Comparison of ENCODE assay signal across 1 cellular context in the genomic region with DNA sequence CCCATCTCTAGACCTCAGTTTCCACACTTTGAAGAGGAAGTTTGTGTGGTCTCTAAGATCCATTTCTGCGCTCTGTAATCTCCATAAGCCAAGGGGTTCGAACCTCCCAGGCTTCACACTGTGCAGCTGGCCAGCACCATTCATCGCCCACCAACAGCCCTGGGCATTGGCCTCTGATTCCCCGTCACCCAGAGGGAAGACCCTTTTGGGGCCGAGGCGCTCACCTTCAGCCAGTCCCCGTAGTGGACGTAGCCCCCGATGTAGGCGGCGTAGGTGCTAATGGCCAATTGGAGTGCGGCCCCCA.
TF ChIP-seq lines count a peak whose summit lies in the region.

No MANE protein-coding gene starts in this region.

TF ChIP-seq in HepG2, 621 proteins besides CTCF, POLR2A, EP300 and RAD21 (continues in another document):
- peak; percentile 87 for TF ChIP-seq HNRNPLL (IDR thresholded peaks at IDR 0.05; ENCODE audit: low read depth, low read length, poor library complexity, severe bottlenecking)
- 0 out of 2 replicates have a peak, but pooled peaks have one; percentile 13 for TF ChIP-seq DR1 (CRISPR knock-in tag; IDR thresholded peaks at IDR 0.05)
- peak; percentile 22 for TF ChIP-seq SAFB2 (CRISPR knock-in tag; IDR thresholded peaks at IDR 0.05; ENCODE audit: borderline replicate concordance, low read depth)
- no peak for TF ChIP-seq FOXA1 (IDR thresholded peaks at IDR 0.05)
- 0 out of 2 replicates have a peak, but pooled peaks have one; percentile 5 for TF ChIP-seq FOXA1 (CRISPR knock-in tag; IDR thresholded peaks at IDR 0.05)
- TF ChIP-seq HOXA7 (CRISPR knock-in tag; IDR thresholded peaks at IDR 0.05) = no peak
- TF ChIP-seq ZNF431 (CRISPR knock-in tag; IDR thresholded peaks at IDR 0.05; ENCODE audit: borderline replicate concordance, low read depth) = 0 out of 2 replicates have a peak, but pooled peaks have one; percentile 33
- 0 out of 2 replicates have a peak, but pooled peaks have one; percentile 31 for TF ChIP-seq ZNF563 (CRISPR knock-in tag; IDR thresholded peaks at IDR 0.05)
- TF ChIP-seq ZNF567 (CRISPR knock-in tag; IDR thresholded peaks at IDR 0.05; ENCODE audit: borderline replicate concordance) = no peak
- TF ChIP-seq, protein P1, sequence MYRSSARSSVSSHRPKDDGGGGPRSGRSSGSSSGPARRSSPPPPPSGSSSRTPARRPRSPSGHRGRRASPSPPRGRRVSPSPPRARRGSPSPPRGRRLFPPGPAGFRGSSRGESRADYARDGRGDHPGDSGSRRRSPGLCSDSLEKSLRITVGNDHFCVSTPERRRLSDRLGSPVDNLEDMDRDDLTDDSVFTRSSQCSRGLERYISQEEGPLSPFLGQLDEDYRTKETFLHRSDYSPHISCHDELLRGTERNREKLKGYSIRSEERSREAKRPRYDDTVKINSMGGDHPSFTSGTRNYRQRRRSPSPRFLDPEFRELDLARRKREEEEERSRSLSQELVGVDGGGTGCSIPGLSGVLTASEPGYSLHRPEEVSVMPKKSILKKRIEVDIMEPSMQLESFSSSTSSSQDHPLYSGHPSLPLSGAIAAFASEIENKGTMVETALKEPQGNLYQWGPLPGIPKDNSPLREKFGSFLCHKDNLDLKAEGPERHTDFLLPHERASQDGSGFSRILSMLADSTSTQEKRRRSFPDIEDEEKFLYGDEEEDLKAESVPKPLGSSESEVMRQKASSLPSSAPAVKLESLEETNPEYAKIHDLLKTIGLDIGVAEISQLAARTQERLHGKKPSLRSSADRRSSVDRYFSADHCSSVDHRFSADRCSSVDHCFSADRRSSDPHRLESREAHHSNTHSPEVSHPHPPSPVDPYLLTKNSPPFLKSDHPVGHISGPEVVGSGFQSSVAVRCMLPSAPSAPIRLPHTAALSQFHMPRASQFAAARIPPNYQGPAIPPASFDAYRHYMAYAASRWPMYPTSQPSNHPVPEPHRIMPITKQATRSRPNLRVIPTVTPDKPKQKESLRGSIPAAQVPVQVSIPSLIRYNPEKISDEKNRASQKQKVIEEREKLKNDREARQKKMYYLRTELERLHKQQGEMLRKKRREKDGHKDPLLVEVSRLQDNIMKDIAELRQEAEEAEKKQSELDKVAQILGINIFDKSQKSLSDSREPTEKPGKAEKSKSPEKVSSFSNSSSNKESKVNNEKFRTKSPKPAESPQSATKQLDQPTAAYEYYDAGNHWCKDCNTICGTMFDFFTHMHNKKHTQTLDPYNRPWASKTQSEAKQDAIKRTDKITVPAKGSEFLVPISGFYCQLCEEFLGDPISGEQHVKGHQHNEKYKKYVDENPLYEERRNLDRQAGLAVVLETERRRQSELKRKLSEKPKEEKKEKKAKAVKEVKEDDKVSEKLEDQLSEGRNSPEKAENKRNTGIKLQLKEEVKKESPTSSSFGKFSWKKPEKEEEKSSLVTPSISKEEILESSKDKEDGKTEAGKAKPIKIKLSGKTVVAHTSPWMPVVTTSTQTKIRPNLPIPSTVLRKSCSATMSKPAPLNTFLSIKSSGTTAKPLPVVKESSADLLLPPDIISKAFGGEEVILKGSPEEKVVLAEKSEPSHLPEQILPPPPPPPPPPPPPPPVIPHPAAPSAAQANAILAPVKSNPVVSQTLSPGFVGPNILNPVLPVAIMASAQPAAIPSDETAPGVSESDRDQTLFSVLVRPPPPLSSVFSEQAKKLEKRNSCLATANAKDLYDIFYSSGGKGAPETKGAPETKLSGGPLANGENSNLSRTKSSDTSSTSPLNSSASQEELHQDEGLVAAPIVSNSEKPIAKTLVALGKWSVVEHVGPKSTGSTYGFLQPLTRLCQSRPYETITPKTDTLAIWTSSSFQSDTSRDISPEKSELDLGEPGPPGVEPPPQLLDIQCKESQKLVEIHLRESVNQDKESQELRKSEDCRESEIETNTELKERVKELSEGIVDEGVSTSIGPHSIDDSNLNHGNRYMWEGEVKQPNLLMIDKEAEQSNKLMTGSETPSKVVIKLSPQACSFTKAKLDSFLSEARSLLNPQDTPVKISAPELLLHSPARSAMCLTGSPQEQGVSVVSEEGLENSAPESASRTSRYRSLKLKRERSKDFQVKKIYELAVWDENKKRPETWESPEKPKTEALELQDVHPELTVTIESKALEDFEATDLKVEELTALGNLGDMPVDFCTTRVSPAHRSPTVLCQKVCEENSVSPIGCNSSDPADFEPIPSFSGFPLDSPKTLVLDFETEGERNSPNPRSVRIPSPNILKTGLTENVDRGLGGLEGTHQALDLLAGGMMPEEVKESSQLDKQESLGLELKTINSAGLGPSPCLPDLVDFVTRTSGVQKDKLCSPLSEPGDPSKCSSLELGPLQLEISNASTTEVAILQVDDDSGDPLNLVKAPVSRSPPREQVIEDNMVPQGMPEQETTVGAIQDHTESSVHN (CRISPR knock-in tag; IDR thresholded peaks at IDR 0.05) = peak; percentile 30; the same call in 1 of the 2 replicates
- TF ChIP-seq ZNF768 (CRISPR knock-in tag; IDR thresholded peaks at IDR 0.05) = 0 out of 2 replicates have a peak, but pooled peaks have one; percentile 73
- TF ChIP-seq, protein P2, sequence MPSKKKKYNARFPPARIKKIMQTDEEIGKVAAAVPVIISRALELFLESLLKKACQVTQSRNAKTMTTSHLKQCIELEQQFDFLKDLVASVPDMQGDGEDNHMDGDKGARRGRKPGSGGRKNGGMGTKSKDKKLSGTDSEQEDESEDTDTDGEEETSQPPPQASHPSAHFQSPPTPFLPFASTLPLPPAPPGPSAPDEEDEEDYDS (CRISPR knock-in tag; IDR thresholded peaks at IDR 0.05) = 0 out of 2 replicates have a peak, but pooled peaks have one; percentile 23
- TF ChIP-seq, protein P3, sequence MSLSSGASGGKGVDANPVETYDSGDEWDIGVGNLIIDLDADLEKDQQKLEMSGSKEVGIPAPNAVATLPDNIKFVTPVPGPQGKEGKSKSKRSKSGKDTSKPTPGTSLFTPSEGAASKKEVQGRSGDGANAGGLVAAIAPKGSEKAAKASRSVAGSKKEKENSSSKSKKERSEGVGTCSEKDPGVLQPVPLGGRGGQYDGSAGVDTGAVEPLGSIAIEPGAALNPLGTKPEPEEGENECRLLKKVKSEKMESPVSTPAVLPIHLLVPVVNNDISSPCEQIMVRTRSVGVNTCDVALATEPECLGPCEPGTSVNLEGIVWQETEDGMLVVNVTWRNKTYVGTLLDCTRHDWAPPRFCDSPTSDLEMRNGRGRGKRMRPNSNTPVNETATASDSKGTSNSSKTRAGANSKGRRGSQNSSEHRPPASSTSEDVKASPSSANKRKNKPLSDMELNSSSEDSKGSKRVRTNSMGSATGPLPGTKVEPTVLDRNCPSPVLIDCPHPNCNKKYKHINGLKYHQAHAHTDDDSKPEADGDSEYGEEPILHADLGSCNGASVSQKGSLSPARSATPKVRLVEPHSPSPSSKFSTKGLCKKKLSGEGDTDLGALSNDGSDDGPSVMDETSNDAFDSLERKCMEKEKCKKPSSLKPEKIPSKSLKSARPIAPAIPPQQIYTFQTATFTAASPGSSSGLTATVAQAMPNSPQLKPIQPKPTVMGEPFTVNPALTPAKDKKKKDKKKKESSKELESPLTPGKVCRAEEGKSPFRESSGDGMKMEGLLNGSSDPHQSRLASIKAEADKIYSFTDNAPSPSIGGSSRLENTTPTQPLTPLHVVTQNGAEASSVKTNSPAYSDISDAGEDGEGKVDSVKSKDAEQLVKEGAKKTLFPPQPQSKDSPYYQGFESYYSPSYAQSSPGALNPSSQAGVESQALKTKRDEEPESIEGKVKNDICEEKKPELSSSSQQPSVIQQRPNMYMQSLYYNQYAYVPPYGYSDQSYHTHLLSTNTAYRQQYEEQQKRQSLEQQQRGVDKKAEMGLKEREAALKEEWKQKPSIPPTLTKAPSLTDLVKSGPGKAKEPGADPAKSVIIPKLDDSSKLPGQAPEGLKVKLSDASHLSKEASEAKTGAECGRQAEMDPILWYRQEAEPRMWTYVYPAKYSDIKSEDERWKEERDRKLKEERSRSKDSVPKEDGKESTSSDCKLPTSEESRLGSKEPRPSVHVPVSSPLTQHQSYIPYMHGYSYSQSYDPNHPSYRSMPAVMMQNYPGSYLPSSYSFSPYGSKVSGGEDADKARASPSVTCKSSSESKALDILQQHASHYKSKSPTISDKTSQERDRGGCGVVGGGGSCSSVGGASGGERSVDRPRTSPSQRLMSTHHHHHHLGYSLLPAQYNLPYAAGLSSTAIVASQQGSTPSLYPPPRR (CRISPR knock-in tag; IDR thresholded peaks at IDR 0.05; ENCODE audit: borderline replicate concordance) = 0 out of 2 replicates have a peak, but pooled peaks have one; percentile 33
- TF ChIP-seq ZNF670 (CRISPR knock-in tag; IDR thresholded peaks at IDR 0.05; ENCODE audit: borderline replicate concordance) = 0 out of 2 replicates have a peak, but pooled peaks have one; percentile 6
- TF ChIP-seq ZNF121 (CRISPR knock-in tag; IDR thresholded peaks at IDR 0.05) = peak; percentile 7; the same call in 1 of the 2 replicates
- TF ChIP-seq, protein P4, sequence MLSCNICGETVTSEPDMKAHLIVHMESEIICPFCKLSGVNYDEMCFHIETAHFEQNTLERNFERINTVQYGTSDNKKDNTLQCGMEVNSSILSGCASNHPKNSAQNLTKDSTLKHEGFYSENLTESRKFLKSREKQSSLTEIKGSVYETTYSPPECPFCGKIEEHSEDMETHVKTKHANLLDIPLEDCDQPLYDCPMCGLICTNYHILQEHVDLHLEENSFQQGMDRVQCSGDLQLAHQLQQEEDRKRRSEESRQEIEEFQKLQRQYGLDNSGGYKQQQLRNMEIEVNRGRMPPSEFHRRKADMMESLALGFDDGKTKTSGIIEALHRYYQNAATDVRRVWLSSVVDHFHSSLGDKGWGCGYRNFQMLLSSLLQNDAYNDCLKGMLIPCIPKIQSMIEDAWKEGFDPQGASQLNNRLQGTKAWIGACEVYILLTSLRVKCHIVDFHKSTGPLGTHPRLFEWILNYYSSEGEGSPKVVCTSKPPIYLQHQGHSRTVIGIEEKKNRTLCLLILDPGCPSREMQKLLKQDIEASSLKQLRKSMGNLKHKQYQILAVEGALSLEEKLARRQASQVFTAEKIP (CRISPR knock-in tag; IDR thresholded peaks at IDR 0.05; ENCODE audit: borderline replicate concordance) = 0 out of 2 replicates have a peak, but pooled peaks have one; percentile 77
- TF ChIP-seq ZNF468 (CRISPR knock-in tag; IDR thresholded peaks at IDR 0.05) = peak; percentile 46; the same call in 1 of the 2 replicates
- no peak for TF ChIP-seq FOSL2 (CRISPR knock-in tag; IDR thresholded peaks at IDR 0.05)
- no peak for TF ChIP-seq HMG20B (CRISPR knock-in tag; conservative IDR thresholded peaks at IDR 0.05)
- TF ChIP-seq ZNF782 (CRISPR knock-in tag; IDR thresholded peaks at IDR 0.05; ENCODE audit: borderline replicate concordance) = 0 out of 2 replicates have a peak, but pooled peaks have one; percentile 18
- peak; percentile 58; the same call in 1 of the 2 replicates for TF ChIP-seq NFYB (CRISPR knock-in tag; IDR thresholded peaks at IDR 0.05)
- 0 out of 2 replicates have a peak, but pooled peaks have one; percentile 18 for TF ChIP-seq GATAD2A (CRISPR knock-in tag; IDR thresholded peaks at IDR 0.05)
- 0 out of 2 replicates have a peak, but pooled peaks have one; percentile 17 for TF ChIP-seq ZNF761 (CRISPR knock-in tag; conservative IDR thresholded peaks at IDR 0.05)
- TF ChIP-seq, protein P5, sequence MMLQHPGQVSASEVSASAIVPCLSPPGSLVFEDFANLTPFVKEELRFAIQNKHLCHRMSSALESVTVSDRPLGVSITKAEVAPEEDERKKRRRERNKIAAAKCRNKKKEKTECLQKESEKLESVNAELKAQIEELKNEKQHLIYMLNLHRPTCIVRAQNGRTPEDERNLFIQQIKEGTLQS (CRISPR knock-in tag; IDR thresholded peaks at IDR 0.05) = peak; percentile 39; the same call in 1 of the 2 replicates
- TF ChIP-seq, protein P6, sequence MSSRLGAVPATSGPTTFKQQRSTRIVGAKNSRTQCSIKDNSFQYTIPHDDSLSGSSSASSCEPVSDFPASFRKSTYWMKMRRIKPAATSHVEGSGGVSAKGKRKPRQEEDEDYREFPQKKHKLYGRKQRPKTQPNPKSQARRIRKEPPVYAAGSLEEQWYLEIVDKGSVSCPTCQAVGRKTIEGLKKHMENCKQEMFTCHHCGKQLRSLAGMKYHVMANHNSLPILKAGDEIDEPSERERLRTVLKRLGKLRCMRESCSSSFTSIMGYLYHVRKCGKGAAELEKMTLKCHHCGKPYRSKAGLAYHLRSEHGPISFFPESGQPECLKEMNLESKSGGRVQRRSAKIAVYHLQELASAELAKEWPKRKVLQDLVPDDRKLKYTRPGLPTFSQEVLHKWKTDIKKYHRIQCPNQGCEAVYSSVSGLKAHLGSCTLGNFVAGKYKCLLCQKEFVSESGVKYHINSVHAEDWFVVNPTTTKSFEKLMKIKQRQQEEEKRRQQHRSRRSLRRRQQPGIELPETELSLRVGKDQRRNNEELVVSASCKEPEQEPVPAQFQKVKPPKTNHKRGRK (CRISPR knock-in tag; IDR thresholded peaks at IDR 0.05) = no peak
- TF ChIP-seq, protein P7, sequence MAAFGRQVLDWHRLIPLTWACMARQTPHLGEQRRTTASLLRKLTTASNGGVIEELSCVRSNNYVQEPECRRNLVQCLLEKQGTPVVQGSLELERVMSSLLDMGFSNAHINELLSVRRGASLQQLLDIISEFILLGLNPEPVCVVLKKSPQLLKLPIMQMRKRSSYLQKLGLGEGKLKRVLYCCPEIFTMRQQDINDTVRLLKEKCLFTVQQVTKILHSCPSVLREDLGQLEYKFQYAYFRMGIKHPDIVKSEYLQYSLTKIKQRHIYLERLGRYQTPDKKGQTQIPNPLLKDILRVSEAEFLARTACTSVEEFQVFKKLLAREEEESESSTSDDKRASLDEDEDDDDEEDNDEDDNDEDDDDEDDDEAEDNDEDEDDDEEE (CRISPR knock-in tag; IDR thresholded peaks at IDR 0.05) = 0 out of 2 replicates have a peak, but pooled peaks have one; percentile 36
- TF ChIP-seq, protein P8, sequence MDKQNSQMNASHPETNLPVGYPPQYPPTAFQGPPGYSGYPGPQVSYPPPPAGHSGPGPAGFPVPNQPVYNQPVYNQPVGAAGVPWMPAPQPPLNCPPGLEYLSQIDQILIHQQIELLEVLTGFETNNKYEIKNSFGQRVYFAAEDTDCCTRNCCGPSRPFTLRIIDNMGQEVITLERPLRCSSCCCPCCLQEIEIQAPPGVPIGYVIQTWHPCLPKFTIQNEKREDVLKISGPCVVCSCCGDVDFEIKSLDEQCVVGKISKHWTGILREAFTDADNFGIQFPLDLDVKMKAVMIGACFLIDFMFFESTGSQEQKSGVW (CRISPR knock-in tag; IDR thresholded peaks at IDR 0.05; ENCODE audit: borderline replicate concordance) = no peak
- 0 out of 2 replicates have a peak, but pooled peaks have one; percentile 1 for TF ChIP-seq ZNF547 (CRISPR knock-in tag; IDR thresholded peaks at IDR 0.05)
- no peak for TF ChIP-seq RAD51 (IDR thresholded peaks at IDR 0.05; ENCODE audit: borderline replicate concordance)
- TF ChIP-seq, protein P9, sequence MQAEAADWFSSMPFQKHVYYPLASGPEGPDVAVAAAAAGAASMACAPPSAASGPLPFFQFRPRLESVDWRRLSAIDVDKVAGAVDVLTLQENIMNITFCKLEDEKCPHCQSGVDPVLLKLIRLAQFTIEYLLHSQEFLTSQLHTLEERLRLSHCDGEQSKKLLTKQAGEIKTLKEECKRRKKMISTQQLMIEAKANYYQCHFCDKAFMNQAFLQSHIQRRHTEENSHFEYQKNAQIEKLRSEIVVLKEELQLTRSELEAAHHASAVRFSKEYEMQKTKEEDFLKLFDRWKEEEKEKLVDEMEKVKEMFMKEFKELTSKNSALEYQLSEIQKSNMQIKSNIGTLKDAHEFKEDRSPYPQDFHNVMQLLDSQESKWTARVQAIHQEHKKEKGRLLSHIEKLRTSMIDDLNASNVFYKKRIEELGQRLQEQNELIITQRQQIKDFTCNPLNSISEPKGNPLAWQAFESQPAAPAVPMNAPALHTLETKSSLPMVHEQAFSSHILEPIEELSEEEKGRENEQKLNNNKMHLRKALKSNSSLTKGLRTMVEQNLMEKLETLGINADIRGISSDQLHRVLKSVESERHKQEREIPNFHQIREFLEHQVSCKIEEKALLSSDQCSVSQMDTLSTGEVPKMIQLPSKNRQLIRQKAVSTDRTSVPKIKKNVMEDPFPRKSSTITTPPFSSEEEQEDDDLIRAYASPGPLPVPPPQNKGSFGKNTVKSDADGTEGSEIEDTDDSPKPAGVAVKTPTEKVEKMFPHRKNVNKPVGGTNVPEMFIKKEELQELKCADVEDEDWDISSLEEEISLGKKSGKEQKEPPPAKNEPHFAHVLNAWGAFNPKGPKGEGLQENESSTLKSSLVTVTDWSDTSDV (CRISPR knock-in tag; IDR thresholded peaks at IDR 0.05) = 0 out of 2 replicates have a peak, but pooled peaks have one; percentile 64
- peak; percentile 2; the same call in 1 of the 2 replicates for TF ChIP-seq STAG1 (CRISPR knock-in tag; IDR thresholded peaks at IDR 0.05)
